Comparison of ENCODE assay signal across 20 cellular contexts in the genomic region with DNA sequence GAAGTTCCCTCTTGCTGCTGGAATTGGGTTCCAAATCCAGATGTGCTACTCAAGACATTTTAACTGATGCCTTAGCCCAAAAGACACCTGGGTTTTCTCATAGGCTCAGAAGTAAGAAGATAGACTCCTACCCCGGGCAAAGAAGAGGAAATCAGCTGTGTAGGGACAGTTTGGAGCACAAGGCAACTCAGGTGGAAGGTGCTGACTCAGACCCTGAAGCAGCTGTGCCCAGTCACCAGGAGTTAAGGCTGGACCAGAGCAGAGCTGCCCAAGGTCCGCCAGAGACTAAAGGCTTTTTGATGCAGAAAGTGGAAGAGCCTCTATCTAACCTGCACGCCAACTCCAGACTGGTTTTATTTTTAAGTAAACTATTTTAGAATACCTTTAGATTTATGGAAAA. TPM values are rescaled to one million over a fixed set of nuclear protein-coding genes. Genes with fewer than 3 reads are reported as not detected.
"Had no signal": no experiment of that assay in that cellular context is flagged by ENCODE, and none has a peak within 500 bp of the region (broad histone marks: within the 10 kb centered on the region; RNA-seq: fewer than 3 reads in every experiment).

No MANE protein-coding gene starts in this region.

- ATAC-seq: esophagus mucosa, gastrocnemius medialis, heart left ventricle, left lung had no signal

- H3K27me3 ChIP-seq: adrenal gland, breast epithelium, gastrocnemius medialis, heart left ventricle, left lung, right atrium auricular region, stomach had no signal

- H3K4me1 ChIP-seq: adrenal gland, breast epithelium, gastrocnemius medialis, left lung, prostate gland, stomach had no signal

- H3K9me3 ChIP-seq: adrenal gland, breast epithelium, gastrocnemius medialis, heart left ventricle, left lung, prostate gland, right atrium auricular region, stomach had no signal

- H3K27ac ChIP-seq: adrenal gland, breast epithelium, gastrocnemius medialis, heart left ventricle, left lung, prostate gland, right atrium auricular region, stomach had no signal

- DNase-seq: activated CD4-positive, alpha-beta T cell treated with anti-CD3 and anti-CD28 coated beads for 48 hours; activated CD8-positive, alpha-beta memory T cell treated with anti-CD3 and anti-CD28 coated beads, Interleukin-2, amount 50 U/mL, for 4 hours; adrenal gland; cerebellar nuclear complex; effector CD4-positive, alpha-beta T cell; gastrocnemius medialis; heart left ventricle; kidney; left lung; stomach; SW 1271 had no signal

- H3K27ac Mint-ChIP-seq: activated T-helper 1 cell treated with anti-CD3 and anti-CD28 coated beads, Interleukin-12 subunit alpha, Interleukin-12 subunit beta, Interleukin-2, Interleukin-4 antibody, amounts not matched to agents 30 ng/mL and 10 ng/mL and 1 ng/mL, durations not matched to agents 14 hours and 24 hours and 36 hours; mesothelial cell of epicardium; T-helper 2 cell treated with Interferon-gamma antibody and Interleukin-4, amounts not matched to agents 5 μg/mL and 100 μg/mL, for 36 hours had no signal

- H3K4me1 Mint-ChIP-seq: mesothelial cell of epicardium, neural crest cell had no signal

- H3K9me3 Mint-ChIP-seq: activated T-helper 1 cell treated with anti-CD3 and anti-CD28 coated beads, Interleukin-12 subunit alpha, Interleukin-12 subunit beta, Interleukin-2, Interleukin-4 antibody, amounts not matched to agents 30 ng/mL and 10 ng/mL and 1 ng/mL, durations not matched to agents 14 hours and 24 hours and 36 hours; mesothelial cell of epicardium; neural crest cell; T-helper 2 cell treated with Interferon-gamma antibody and Interleukin-4, amounts not matched to agents 5 μg/mL and 100 μg/mL, for 36 hours had no signal

- H3K4me3 Mint-ChIP-seq: activated T-helper 1 cell treated with anti-CD3 and anti-CD28 coated beads, Interleukin-12 subunit alpha, Interleukin-12 subunit beta, Interleukin-2, Interleukin-4 antibody, amounts not matched to agents 30 ng/mL and 10 ng/mL and 1 ng/mL, durations not matched to agents 14 hours and 24 hours and 36 hours; mesothelial cell of epicardium; neural crest cell; T-helper 2 cell treated with Interferon-gamma antibody and Interleukin-4, amounts not matched to agents 5 μg/mL and 100 μg/mL, for 36 hours had no signal

- H3K36me3 ChIP-seq: adrenal gland, breast epithelium, gastrocnemius medialis, prostate gland had no signal

- H3K4me3 ChIP-seq: adrenal gland, breast epithelium, gastrocnemius medialis, heart left ventricle, left lung, prostate gland, right atrium auricular region, stomach had no signal

RNA-seq across cellular contexts. Expression of a gene that starts 30.2 kb away (rescaled TPM):
- total RNA-seq: gastrocnemius medialis, right atrium auricular region, stomach had no signal

RNA-seq across cellular contexts. Expression of a gene that starts 43.9 kb away (rescaled TPM):
- total RNA-seq: activated T-helper 1 cell treated with anti-CD3 and anti-CD28 coated beads, Interleukin-12 subunit alpha, Interleukin-12 subunit beta, Interleukin-2, Interleukin-4 antibody, amounts not matched to agents 30 ng/mL and 10 ng/mL and 1 ng/mL, durations not matched to agents 14 hours and 24 hours and 36 hours; esophagus mucosa; gastrocnemius medialis; lung microvascular endothelial cell had no signal
